8 cellular contexts compared by ENCODE assay signal in the genomic region with DNA sequence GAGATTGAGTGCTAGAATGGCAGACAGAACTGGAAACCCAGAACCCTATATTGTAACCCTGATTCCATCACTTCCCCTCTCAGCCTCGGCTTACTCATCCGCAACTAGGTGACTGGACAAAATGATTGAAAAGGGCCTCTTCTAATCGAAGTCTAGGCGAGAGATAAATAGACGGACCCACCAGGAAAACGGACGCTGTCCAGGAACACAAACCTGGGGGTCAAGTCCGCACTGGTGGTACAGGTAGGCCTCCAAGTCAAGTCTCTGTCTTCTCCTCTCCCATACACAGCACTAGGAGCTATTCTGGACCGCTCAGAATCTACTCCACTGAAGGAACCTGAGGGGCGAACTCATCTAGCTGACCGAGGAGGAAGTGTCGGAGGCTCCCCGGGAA. TPM values are rescaled to one million over a fixed set of nuclear protein-coding genes. Genes with fewer than 3 reads are reported as not detected.
DNase-seq lines count a peak whose midpoint lies in the region; ATAC-seq, FAIRE-seq and TF ChIP-seq lines count a peak whose summit lies in the region.

No MANE protein-coding gene starts in this region.

- H3K36me3 ChIP-seq in CD8-positive, alpha-beta T cell (ENCODE audit: insufficient read depth, low read length): peaks cover 3% of the 10 kb centered on the region
- H3K36me3 ChIP-seq in HUES6 (ENCODE audit: control insufficient read depth, insufficient read depth, low read length) (peaks cover 38% of the 10 kb centered on the region), small intestine (ENCODE audit: control insufficient read depth in 2 of 2, insufficient read depth in 2 of 2, low read length in 2 of 2) (peaks cover 2 to 6% of the 10 kb centered on the region in 2 donors)

- H3K36me3 Mint-ChIP-seq in CD8-positive, alpha-beta T cell: peaks cover 41% of the 10 kb centered on the region
- H3K36me3 Mint-ChIP-seq in activated T-cell treated with anti-CD3 and anti-CD28 coated beads, Interleukin-2, amount 50 U/mL, for 72 hours (ENCODE audit: insufficient read depth in 2 of 2): peaks cover 11 to 29% of the 10 kb centered on the region in 2 donors

- 1% methylated on average over 13 of the region's 13 CpGs for WGBS in right cardiac atrium
- WGBS in small intestine, 3 donors: 0 to 1% (median 0%) methylated on average over 13 of the region's 13 CpGs

- no peaks in the 10 kb centered on the region for H3K9me3 ChIP-seq in CD8-positive, alpha-beta T cell (ENCODE audit: low read length)
- no peaks in the 10 kb centered on the region for H3K9me3 ChIP-seq in HUES6 (ENCODE audit: control insufficient read depth, insufficient read depth, low read depth, low read length)
- no peaks in the 10 kb centered on the region for H3K9me3 ChIP-seq in right cardiac atrium (ENCODE audit: control insufficient read depth, low read length)
- H3K9me3 ChIP-seq in small intestine (ENCODE audit: control insufficient read depth, low read depth): no peaks in the 10 kb centered on the region

- POLR2A ChIA-PET in CD8-positive, alpha-beta T cell (lab: Charles Lee): interaction anchor here (1.0 to 1.6 kb wide), 6 partner anchors 19 to 372 kb away, joined by 3 to 8 read pairs (median 5); a partner anchor contains a TSS

- CTCF ChIA-PET in CD8-positive, alpha-beta T cell (lab: Charles Lee): interaction anchor here (1.1 to 2.6 kb wide), 7 partner anchors 17 to 488 kb away, joined by 3 to 9 read pairs (median 4); no protein-coding TSS in a partner anchor

- H3K27me3 ChIP-seq in CD8-positive, alpha-beta T cell (ENCODE audit: insufficient read depth, low read length): no peaks in the 10 kb centered on the region
- no peaks in the 10 kb centered on the region for H3K27me3 ChIP-seq in HUES6 (ENCODE audit: control insufficient read depth, insufficient read depth, low read length)
- no peaks in the 10 kb centered on the region for H3K27me3 ChIP-seq in right cardiac atrium (ENCODE audit: control insufficient read depth, insufficient read depth)
- no peaks in the 10 kb centered on the region for H3K27me3 ChIP-seq in small intestine (ENCODE audit: control insufficient read depth in 2 of 2, insufficient read depth in 2 of 2, low read length in 2 of 2)

- peak overlapping the region; percentile 97 for H3K27ac Mint-ChIP-seq in CD8-positive, alpha-beta T cell
- peak overlapping the region; percentile 99 for H3K27ac Mint-ChIP-seq in activated T-cell treated with anti-CD3 and anti-CD28 coated beads, Interleukin-2, amount 50 U/mL, for 72 hours

- peak in 1 of 7 experiments; percentile 5 for DNase-seq in CD8-positive, alpha-beta T cell
- peak; percentile 47 for DNase-seq in activated T-cell treated with anti-CD3 and anti-CD28 coated beads, Interleukin-2, amount 50 U/mL, for 72 hours
- DNase-seq in right cardiac atrium: no peak
- DNase-seq in small intestine: no peak
- DNase-seq in frontal cortex (ENCODE audit: low spot score in 2 of 2): no peak
- DNase-seq in T1000 (lab: John Stamatoyannopoulos, UW): no peak

- FAIRE-seq in small intestine (lab: Jason Lieb, UNC): no peak
- no peak for FAIRE-seq in frontal cortex (lab: Jason Lieb, UNC)

- peaks cover 19% of the 10 kb centered on the region for H3K4me1 ChIP-seq in CD8-positive, alpha-beta T cell (ENCODE audit: insufficient read depth, low read length)
- H3K4me1 ChIP-seq in HUES6 (ENCODE audit: control insufficient read depth, insufficient read depth, low read length) (no peaks in the 10 kb centered on the region), right cardiac atrium (ENCODE audit: control insufficient read depth, insufficient read depth, low read length) (no peaks in the 10 kb centered on the region), small intestine (ENCODE audit: control insufficient read depth in 2 of 2, insufficient read depth in 1 of 2, low read depth in 1 of 2, low read length in 1 of 2) (no peaks in the 10 kb centered on the region)

- no peaks in the 10 kb centered on the region for H3K9me3 Mint-ChIP-seq in CD8-positive, alpha-beta T cell
- H3K9me3 Mint-ChIP-seq in activated T-cell treated with anti-CD3 and anti-CD28 coated beads, Interleukin-2, amount 50 U/mL, for 72 hours: no peaks in the 10 kb centered on the region

- H3K4me1 Mint-ChIP-seq in CD8-positive, alpha-beta T cell (ENCODE audit: low read depth): peaks cover 33% of the 10 kb centered on the region
- peaks cover 35% of the 10 kb centered on the region for H3K4me1 Mint-ChIP-seq in activated T-cell treated with anti-CD3 and anti-CD28 coated beads, Interleukin-2, amount 50 U/mL, for 72 hours (ENCODE audit: low read depth)

- H3K4me3 ChIP-seq in CD8-positive, alpha-beta T cell (ENCODE audit: low read depth, low read length): peak overlapping the region; percentile 82
- H3K4me3 ChIP-seq in HUES6 (ENCODE audit: low read depth, low read length) (peak overlapping the region; percentile 88), right cardiac atrium (ENCODE audit: low read length) (peak overlapping the region; percentile 98), small intestine (ENCODE audit: low read depth in 1 of 2, low read length in 2 of 2) (peak overlapping the region; percentile 59 to 61)

- TF ChIP-seq CTCF in CD8-positive, alpha-beta T cell (IDR thresholded peaks at IDR 0.05): no peak

- H3K27ac ChIP-seq in CD8-positive, alpha-beta T cell (ENCODE audit: low read depth, low read length): peak overlapping the region; percentile 82
- H3K27ac ChIP-seq in HUES6 (ENCODE audit: low read depth, low read length) (peak overlapping the region; percentile 89), right cardiac atrium (ENCODE audit: low read length) (peak overlapping the region; percentile 97), small intestine (ENCODE audit: low read depth in 1 of 2, low read length in 1 of 2) (peak overlapping the region; percentile 6 to 95)

- ATAC-seq in CD8-positive, alpha-beta T cell: peak; percentile 30
- ATAC-seq in GM19463 (IDR thresholded peaks at IDR 0.05; ENCODE audit: unreplicated experiment): peak; percentile 1
- ATAC-seq in activated T-cell treated with anti-CD3 and anti-CD28 coated beads, Interleukin-2, amount 50 U/mL, for 72 hours (replicated peaks in 1 of 2): peak; percentile 52 to 62
- ATAC-seq in right cardiac atrium: peak in 1 of 2 donors; percentile 19

- peak overlapping the region; percentile 94 for H3K9ac ChIP-seq in HUES6 (ENCODE audit: low read length)

- H3K27me3 Mint-ChIP-seq in CD8-positive, alpha-beta T cell (ENCODE audit: low read depth): no peaks in the 10 kb centered on the region
- H3K27me3 Mint-ChIP-seq in activated T-cell treated with anti-CD3 and anti-CD28 coated beads, Interleukin-2, amount 50 U/mL, for 72 hours (ENCODE audit: low read depth): no peaks in the 10 kb centered on the region

- peak overlapping the region; percentile 98 for H3K4me3 Mint-ChIP-seq in CD8-positive, alpha-beta T cell
- H3K4me3 Mint-ChIP-seq in activated T-cell treated with anti-CD3 and anti-CD28 coated beads, Interleukin-2, amount 50 U/mL, for 72 hours: peak overlapping the region; percentile 94 to 100

- intact Hi-C loops in CD8-positive, alpha-beta T cell (cut with DNase I, micrococcal nuclease): loop anchor here (1.0 to 10.0 kb wide), 11 partner anchors 20 to 555 kb away; a partner anchor contains a TSS
- intact Hi-C loops in right cardiac atrium (cut with DNase I): loop anchor here in 1 of 4 donors (5.0 to 10.0 kb wide), 2 partner anchors 55 to 373 kb away; a partner anchor contains a TSS

RNA-seq across cellular contexts. Expression of a gene that starts 0.5 kb away (rescaled TPM):
- total RNA-seq in CD8-positive, alpha-beta T cell: 100 to 1,000 TPM; 177 to 193 TPM
- 100 to 1,000 TPM; 248 to 268 TPM for total RNA-seq in activated T-cell treated with anti-CD3 and anti-CD28 coated beads, Interleukin-2, amount 50 U/mL, for 72 hours
- 100 to 1,000 TPM; 105 to 132 (median 117) TPM for total RNA-seq in right cardiac atrium
- 145 TPM for polyA plus RNA-seq in right cardiac atrium
- polyA plus RNA-seq in small intestine: 100 to 1,000 TPM; 149 to 194 (median 161) TPM
- 163 TPM for total RNA-seq in frontal cortex

RNA-seq across cellular contexts. Expression of a gene that starts 20.1 kb away (rescaled TPM):
- 100 to 1,000 TPM; 108 to 114 TPM for total RNA-seq in CD8-positive, alpha-beta T cell
- total RNA-seq in activated T-cell treated with anti-CD3 and anti-CD28 coated beads, Interleukin-2, amount 50 U/mL, for 72 hours: 100 to 1,000 TPM; 136 to 144 TPM
- total RNA-seq in right cardiac atrium (10 to 100 TPM; 46.0 to 62.3 (median 55.3) TPM), frontal cortex (170 TPM)
- polyA plus RNA-seq in right cardiac atrium (41.7 TPM), small intestine (10 to 100 TPM; 66.3 to 97.5 (median 82.1) TPM)

Comparison
In these comparisons a context has a peak if more than half of its experiments do, and no peak if none do; other contexts are left out.
1. DNase-seq: peak in activated T-cell treated with anti-CD3 and anti-CD28 coated beads, Interleukin-2, amount 50 U/mL, for 72 hours (2 of 2); none in right cardiac atrium (0 of 3), small intestine (single experiment), frontal cortex (0 of 2) and T1000 (single experiment).
2. Peak in every context shown above with its lines, with median percentiles within 50 percentile points of each other: H3K27ac ChIP-seq and H3K4me3 ChIP-seq.